Comparison of ENCODE assay signal across 1 cellular context in genomic region chr1:219042769-219043168, GRCh38.
TF ChIP-seq lines count a peak whose summit lies in the region.

No MANE protein-coding gene starts in this region.

TF ChIP-seq in K562, 482 proteins besides CTCF, POLR2A, EP300 and RAD21 (continued from another document):
- TF ChIP-seq C11orf30 (IDR thresholded peaks at IDR 0.05; ENCODE audit: low read depth) (peak; percentile 24; the same call in 1 of the 2 replicates), KDM5B (IDR thresholded peaks at IDR 0.05; ENCODE audit: insufficient replicate concordance, low read depth, low read length) (no peak), ZSCAN32 (CRISPR knock-in tag; IDR thresholded peaks at IDR 0.05) (no peak)
TF ChIP-seq in K562: peak in this region for 2.
